In the genomic region with DNA sequence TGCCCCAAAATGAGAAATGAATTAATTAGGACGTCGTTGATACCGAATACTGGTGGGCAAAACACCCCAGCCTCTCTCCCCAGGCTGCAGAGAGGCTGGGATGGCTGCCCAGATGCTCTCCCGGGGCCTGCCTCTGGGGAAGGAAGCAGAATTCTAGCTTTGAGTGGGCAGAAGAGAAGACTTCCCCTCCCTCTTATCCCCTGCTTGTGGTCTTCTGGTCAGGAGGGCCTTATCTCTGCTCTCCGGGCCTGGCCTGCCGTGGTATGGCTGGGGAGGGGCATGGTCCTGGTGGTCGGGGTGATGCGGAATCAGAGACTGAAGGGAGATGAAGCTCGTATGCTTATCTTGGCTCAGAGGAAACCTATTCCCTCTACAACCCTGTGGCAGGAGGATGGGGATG, we compare ENCODE assay signal across 1 cellular context.
TF ChIP-seq lines count a peak whose summit lies in the region.

No MANE protein-coding gene starts in this region.

TF ChIP-seq in K562, 482 proteins besides CTCF, POLR2A, EP300 and RAD21 (continues in another document):
- TF ChIP-seq MAFF (IDR thresholded peaks at IDR 0.05; ENCODE audit: low read length) (no peak), CREM (IDR thresholded peaks at IDR 0.05; ENCODE audit: low read depth) (peak; percentile 45), KDM1A (IDR thresholded peaks at IDR 0.05) (peak; percentile 86 to 91), ZNF146 (CRISPR knock-in tag; IDR thresholded peaks at IDR 0.05; ENCODE audit: unreplicated experiment) (no peak), TRIM24 (IDR thresholded peaks at IDR 0.05) (peak; percentile 58 to 71), NFIC (IDR thresholded peaks at IDR 0.05) (peak; percentile 74), ESRRA (IDR thresholded peaks at IDR 0.05; ENCODE audit: borderline replicate concordance, low read depth) (peak; percentile 63; the same call in 1 of the 2 replicates), ZKSCAN8 (CRISPR knock-in tag; IDR thresholded peaks at IDR 0.05) (no peak), TARDBP (IDR thresholded peaks at IDR 0.05) (no peak), RBM25 (IDR thresholded peaks at IDR 0.05; ENCODE audit: low read depth, low read length, severe bottlenecking) (no peak), FOXJ2 (tag; IDR thresholded peaks at IDR 0.05) (no peak), MCM3 (IDR thresholded peaks at IDR 0.05) (no peak), SMARCB1 (IDR thresholded peaks at IDR 0.05; ENCODE audit: insufficient read length, low read depth) (no peak), HNRNPK (IDR thresholded peaks at IDR 0.05; ENCODE audit: low read depth, low read length, poor library complexity, severe bottlenecking) (no peak), TFAM (CRISPR knock-in tag; conservative IDR thresholded peaks at IDR 0.05) (no peak), MECOM (CRISPR knock-in tag; IDR thresholded peaks at IDR 0.05) (no peak), TEAD1 (CRISPR knock-in tag; IDR thresholded peaks at IDR 0.05) (peak; percentile 7 to 73; a peak in 2 of 4 replicates), IFI16 (CRISPR knock-in tag; IDR thresholded peaks at IDR 0.05) (no peak), CEBPB (tag; IDR thresholded peaks at IDR 0.05) (no peak), MYC (IDR thresholded peaks at IDR 0.05; ENCODE audit: low read depth, low read length) (peak; percentile 28; the same call in 1 of the 2 replicates), MYC (CRISPR knock-in tag; IDR thresholded peaks at IDR 0.05; ENCODE audit: borderline replicate concordance, low read depth) (no peak), CHD4 (IDR thresholded peaks at IDR 0.05; ENCODE audit: insufficient read depth, insufficient replicate concordance, low read depth, low read length, poor library complexity, severe bottlenecking) (no peak), HOXB6 (CRISPR knock-in tag; IDR thresholded peaks at IDR 0.05; ENCODE audit: borderline replicate concordance) (no peak), ZNF785 (CRISPR knock-in tag; IDR thresholded peaks at IDR 0.05) (no peak), KDM2B (CRISPR knock-in tag; IDR thresholded peaks at IDR 0.05) (no peak), ELF4 (CRISPR knock-in tag; IDR thresholded peaks at IDR 0.05) (0 out of 2 replicates have a peak, but pooled peaks have one; percentile 20), ZKSCAN1 (IDR thresholded peaks at IDR 0.05; ENCODE audit: low read depth, low read length) (0 out of 2 replicates have a peak, but pooled peaks have one; percentile 50), SMAD1 (IDR thresholded peaks at IDR 0.05; ENCODE audit: low read depth, low read length, partially characterized antibody) (no peak), ZNF224 (CRISPR knock-in tag; IDR thresholded peaks at IDR 0.05) (no peak), SRSF1 (IDR thresholded peaks at IDR 0.05; ENCODE audit: low read depth, low read length) (no peak), PHTF2 (CRISPR knock-in tag; IDR thresholded peaks at IDR 0.05) (no peak), SMAD3 (CRISPR knock-in tag; conservative IDR thresholded peaks at IDR 0.05) (no peak), ELF1 (tag; IDR thresholded peaks at IDR 0.05) (no peak), SMAD4 (CRISPR knock-in tag; conservative IDR thresholded peaks at IDR 0.05) (0 out of 2 replicates have a peak, but pooled peaks have one; percentile 41)
- TF ChIP-seq, protein P1, sequence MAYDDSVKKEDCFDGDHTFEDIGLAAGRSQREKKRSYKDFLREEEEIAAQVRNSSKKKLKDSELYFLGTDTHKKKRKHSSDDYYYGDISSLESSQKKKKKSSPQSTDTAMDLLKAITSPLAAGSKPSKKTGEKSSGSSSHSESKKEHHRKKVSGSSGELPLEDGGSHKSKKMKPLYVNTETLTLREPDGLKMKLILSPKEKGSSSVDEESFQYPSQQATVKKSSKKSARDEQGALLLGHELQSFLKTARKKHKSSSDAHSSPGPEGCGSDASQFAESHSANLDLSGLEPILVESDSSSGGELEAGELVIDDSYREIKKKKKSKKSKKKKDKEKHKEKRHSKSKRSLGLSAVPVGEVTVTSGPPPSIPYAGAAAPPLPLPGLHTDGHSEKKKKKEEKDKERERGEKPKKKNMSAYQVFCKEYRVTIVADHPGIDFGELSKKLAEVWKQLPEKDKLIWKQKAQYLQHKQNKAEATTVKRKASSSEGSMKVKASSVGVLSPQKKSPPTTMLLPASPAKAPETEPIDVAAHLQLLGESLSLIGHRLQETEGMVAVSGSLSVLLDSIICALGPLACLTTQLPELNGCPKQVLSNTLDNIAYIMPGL (CRISPR knock-in tag; IDR thresholded peaks at IDR 0.05), result no peak
- TF ChIP-seq, protein P2, sequence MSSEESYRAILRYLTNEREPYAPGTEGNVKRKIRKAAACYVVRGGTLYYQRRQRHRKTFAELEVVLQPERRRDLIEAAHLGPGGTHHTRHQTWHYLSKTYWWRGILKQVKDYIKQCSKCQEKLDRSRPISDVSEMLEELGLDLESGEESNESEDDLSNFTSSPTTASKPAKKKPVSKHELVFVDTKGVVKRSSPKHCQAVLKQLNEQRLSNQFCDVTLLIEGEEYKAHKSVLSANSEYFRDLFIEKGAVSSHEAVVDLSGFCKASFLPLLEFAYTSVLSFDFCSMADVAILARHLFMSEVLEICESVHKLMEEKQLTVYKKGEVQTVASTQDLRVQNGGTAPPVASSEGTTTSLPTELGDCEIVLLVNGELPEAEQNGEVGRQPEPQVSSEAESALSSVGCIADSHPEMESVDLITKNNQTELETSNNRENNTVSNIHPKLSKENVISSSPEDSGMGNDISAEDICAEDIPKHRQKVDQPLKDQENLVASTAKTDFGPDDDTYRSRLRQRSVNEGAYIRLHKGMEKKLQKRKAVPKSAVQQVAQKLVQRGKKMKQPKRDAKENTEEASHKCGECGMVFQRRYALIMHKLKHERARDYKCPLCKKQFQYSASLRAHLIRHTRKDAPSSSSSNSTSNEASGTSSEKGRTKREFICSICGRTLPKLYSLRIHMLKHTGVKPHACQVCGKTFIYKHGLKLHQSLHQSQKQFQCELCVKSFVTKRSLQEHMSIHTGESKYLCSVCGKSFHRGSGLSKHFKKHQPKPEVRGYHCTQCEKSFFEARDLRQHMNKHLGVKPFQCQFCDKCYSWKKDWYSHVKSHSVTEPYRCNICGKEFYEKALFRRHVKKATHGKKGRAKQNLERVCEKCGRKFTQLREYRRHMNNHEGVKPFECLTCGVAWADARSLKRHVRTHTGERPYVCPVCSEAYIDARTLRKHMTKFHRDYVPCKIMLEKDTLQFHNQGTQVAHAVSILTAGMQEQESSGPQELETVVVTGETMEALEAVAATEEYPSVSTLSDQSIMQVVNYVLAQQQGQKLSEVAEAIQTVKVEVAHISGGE (CRISPR knock-in tag; IDR thresholded peaks at IDR 0.05), result 0 out of 6 replicates have a peak, but pooled peaks of 1 of the 3 experiments have one; percentile 21
- TF ChIP-seq, protein P3, sequence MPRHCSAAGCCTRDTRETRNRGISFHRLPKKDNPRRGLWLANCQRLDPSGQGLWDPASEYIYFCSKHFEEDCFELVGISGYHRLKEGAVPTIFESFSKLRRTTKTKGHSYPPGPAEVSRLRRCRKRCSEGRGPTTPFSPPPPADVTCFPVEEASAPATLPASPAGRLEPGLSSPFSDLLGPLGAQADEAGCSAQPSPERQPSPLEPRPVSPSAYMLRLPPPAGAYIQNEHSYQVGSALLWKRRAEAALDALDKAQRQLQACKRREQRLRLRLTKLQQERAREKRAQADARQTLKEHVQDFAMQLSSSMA (CRISPR knock-in tag; IDR thresholded peaks at IDR 0.05), result no peak
- TF ChIP-seq, protein P4, sequence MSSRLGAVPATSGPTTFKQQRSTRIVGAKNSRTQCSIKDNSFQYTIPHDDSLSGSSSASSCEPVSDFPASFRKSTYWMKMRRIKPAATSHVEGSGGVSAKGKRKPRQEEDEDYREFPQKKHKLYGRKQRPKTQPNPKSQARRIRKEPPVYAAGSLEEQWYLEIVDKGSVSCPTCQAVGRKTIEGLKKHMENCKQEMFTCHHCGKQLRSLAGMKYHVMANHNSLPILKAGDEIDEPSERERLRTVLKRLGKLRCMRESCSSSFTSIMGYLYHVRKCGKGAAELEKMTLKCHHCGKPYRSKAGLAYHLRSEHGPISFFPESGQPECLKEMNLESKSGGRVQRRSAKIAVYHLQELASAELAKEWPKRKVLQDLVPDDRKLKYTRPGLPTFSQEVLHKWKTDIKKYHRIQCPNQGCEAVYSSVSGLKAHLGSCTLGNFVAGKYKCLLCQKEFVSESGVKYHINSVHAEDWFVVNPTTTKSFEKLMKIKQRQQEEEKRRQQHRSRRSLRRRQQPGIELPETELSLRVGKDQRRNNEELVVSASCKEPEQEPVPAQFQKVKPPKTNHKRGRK (tag; IDR thresholded peaks at IDR 0.05), result no peak
- TF ChIP-seq, protein P5, sequence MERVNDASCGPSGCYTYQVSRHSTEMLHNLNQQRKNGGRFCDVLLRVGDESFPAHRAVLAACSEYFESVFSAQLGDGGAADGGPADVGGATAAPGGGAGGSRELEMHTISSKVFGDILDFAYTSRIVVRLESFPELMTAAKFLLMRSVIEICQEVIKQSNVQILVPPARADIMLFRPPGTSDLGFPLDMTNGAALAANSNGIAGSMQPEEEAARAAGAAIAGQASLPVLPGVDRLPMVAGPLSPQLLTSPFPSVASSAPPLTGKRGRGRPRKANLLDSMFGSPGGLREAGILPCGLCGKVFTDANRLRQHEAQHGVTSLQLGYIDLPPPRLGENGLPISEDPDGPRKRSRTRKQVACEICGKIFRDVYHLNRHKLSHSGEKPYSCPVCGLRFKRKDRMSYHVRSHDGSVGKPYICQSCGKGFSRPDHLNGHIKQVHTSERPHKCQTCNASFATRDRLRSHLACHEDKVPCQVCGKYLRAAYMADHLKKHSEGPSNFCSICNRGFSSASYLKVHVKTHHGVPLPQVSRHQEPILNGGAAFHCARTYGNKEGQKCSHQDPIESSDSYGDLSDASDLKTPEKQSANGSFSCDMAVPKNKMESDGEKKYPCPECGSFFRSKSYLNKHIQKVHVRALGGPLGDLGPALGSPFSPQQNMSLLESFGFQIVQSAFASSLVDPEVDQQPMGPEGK (CRISPR knock-in tag; IDR thresholded peaks at IDR 0.05; ENCODE audit: borderline replicate concordance), result no peak
- TF ChIP-seq, protein P6, sequence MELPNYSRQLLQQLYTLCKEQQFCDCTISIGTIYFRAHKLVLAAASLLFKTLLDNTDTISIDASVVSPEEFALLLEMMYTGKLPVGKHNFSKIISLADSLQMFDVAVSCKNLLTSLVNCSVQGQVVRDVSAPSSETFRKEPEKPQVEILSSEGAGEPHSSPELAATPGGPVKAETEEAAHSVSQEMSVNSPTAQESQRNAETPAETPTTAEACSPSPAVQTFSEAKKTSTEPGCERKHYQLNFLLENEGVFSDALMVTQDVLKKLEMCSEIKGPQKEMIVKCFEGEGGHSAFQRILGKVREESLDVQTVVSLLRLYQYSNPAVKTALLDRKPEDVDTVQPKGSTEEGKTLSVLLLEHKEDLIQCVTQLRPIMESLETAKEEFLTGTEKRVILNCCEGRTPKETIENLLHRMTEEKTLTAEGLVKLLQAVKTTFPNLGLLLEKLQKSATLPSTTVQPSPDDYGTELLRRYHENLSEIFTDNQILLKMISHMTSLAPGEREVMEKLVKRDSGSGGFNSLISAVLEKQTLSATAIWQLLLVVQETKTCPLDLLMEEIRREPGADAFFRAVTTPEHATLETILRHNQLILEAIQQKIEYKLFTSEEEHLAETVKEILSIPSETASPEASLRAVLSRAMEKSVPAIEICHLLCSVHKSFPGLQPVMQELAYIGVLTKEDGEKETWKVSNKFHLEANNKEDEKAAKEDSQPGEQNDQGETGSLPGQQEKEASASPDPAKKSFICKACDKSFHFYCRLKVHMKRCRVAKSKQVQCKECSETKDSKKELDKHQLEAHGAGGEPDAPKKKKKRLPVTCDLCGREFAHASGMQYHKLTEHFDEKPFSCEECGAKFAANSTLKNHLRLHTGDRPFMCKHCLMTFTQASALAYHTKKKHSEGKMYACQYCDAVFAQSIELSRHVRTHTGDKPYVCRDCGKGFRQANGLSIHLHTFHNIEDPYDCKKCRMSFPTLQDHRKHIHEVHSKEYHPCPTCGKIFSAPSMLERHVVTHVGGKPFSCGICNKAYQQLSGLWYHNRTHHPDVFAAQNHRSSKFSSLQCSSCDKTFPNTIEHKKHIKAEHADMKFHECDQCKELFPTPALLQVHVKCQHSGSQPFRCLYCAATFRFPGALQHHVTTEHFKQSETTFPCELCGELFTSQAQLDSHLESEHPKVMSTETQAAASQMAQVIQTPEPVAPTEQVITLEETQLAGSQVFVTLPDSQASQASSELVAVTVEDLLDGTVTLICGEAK (IDR thresholded peaks at IDR 0.05), result no peak
- TF ChIP-seq, protein P6 (CRISPR knock-in tag; IDR thresholded peaks at IDR 0.05), result no peak
